Comparison of ENCODE assay signal across 8 cellular contexts in the genomic region with DNA sequence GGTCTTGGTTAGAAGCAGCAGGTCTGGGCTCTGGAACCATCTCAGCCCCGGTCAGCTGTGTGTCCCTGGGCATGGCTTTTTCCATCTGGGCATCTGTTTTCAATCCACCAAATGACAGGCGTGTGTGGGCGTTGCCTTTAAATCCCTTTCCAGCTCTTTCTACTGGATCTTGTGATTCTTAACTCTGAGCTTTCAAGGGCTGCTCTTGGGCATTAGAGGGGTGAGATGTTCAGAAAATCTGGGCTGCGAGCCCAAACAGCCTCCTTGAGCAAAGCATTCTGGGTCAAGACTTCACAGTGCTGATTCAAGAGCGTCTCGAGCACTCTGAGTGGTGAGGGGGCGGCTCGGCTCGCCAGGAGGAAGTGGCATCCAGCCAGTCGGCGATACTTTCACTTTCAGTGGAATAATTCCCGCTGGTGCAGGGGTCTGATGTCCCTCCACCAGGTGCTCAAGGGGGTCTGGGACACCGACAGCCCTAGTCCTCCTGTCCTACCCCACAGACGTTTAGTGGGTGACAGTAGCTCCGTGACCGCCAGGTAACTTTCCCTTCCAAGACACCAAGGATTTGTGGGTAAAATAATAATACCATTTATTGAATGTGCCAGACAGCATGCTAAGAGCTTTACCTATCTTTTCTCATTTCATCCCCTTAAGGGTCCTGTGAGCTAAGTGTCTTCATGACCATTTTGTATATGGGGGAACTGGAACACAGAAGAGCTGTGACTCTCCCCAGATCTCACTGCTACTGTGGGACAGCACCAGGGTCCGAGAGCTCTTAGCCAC.
DNase-seq lines count a peak whose midpoint lies in the region; ATAC-seq and TF ChIP-seq lines count a peak whose summit lies in the region.

No MANE protein-coding gene starts in this region.

- peak; percentile 89 for DNase-seq in CD1c-positive myeloid dendritic cell (ENCODE audit: extremely low spot score)
- DNase-seq in HS-5 (ENCODE audit: low read depth): peak; percentile 71
- no peak for DNase-seq in SK-N-MC (ENCODE audit: low read depth, low spot score)
- peak; percentile 76 for DNase-seq in activated naive CD8-positive, alpha-beta T cell treated with anti-CD3 and anti-CD28 coated beads, Interleukin-2, amount 10 ng/mL, durations not matched to agents 7 days and 5 days
- DNase-seq in heart right ventricle: peak; percentile 80 to 84
- peak; percentile 92 for DNase-seq in sciatic nerve (ENCODE audit: low spot score)
- no peak for DNase-seq in NCI-H446 treated with DMSO at 0.1 percent for 48 hours (lab: John Stamatoyannopoulos, UW)

- intact Hi-C loops in heart right ventricle (cut with DNase I): loop anchor here in 1 of 10 donors (10.0 kb wide), 1 partner anchor 118 kb away; a partner anchor contains a TSS
- intact Hi-C loops in sciatic nerve (cut with DNase I): no loop called here

- 9 to 10% methylated on average over 17 of the region's 17 CpGs for WGBS in heart right ventricle, 2 donors

- peaks cover 0 to 71% (median 38%) of the 10 kb centered on the region in 9 donors for H3K4me1 ChIP-seq in heart right ventricle

- no peaks in the 10 kb centered on the region for H3K27me3 Mint-ChIP-seq in activated naive CD8-positive, alpha-beta T cell treated with anti-CD3 and anti-CD28 coated beads, Interleukin-2, amount 10 ng/mL, durations not matched to agents 7 days and 5 days

- H3K27ac Mint-ChIP-seq in activated naive CD8-positive, alpha-beta T cell treated with anti-CD3 and anti-CD28 coated beads, Interleukin-2, amount 10 ng/mL, durations not matched to agents 7 days and 5 days: peak overlapping the region; percentile 96

- H3K36me3 ChIP-seq in SK-N-MC (ENCODE audit: insufficient read depth, low read length): no peaks in the 10 kb centered on the region
- peaks cover 0 to 31% (median 0%) of the 10 kb centered on the region in 9 donors for H3K36me3 ChIP-seq in heart right ventricle

- POLR2A ChIA-PET in activated naive CD8-positive, alpha-beta T cell treated with anti-CD3 and anti-CD28 coated beads, Interleukin-2, amount 10 ng/mL, durations not matched to agents 7 days and 5 days (lab: Charles Lee): interaction anchor here (0.6 to 2.6 kb wide), 13 partner anchors 8 to 272 kb away, joined by 3 to 13 read pairs (median 4); a partner anchor contains a TSS

- no peak overlapping the region for H3K9ac ChIP-seq in SK-N-MC (ENCODE audit: insufficient read length)

- peaks cover 55% of the 10 kb centered on the region for H3K36me3 Mint-ChIP-seq in activated naive CD8-positive, alpha-beta T cell treated with anti-CD3 and anti-CD28 coated beads, Interleukin-2, amount 10 ng/mL, durations not matched to agents 7 days and 5 days

- H3K4me3 ChIP-seq in SK-N-MC (peak overlapping the region; percentile 79), heart right ventricle (peak overlapping the region in 9 of 10 donors; percentile 14 to 64 (median 58))

- no peaks in the 10 kb centered on the region for H3K9me3 Mint-ChIP-seq in activated naive CD8-positive, alpha-beta T cell treated with anti-CD3 and anti-CD28 coated beads, Interleukin-2, amount 10 ng/mL, durations not matched to agents 7 days and 5 days

- H3K27ac ChIP-seq in SK-N-MC: no peak overlapping the region
- peak overlapping the region; percentile 8 to 94 (median 85) for H3K27ac ChIP-seq in heart right ventricle

- no peaks in the 10 kb centered on the region for H3K27me3 ChIP-seq in heart right ventricle

- H3K4me3 Mint-ChIP-seq in activated naive CD8-positive, alpha-beta T cell treated with anti-CD3 and anti-CD28 coated beads, Interleukin-2, amount 10 ng/mL, durations not matched to agents 7 days and 5 days: peak overlapping the region; percentile 90

- no peak for TF ChIP-seq CTCF in heart right ventricle (IDR thresholded peaks at IDR 0.05)

- peak; percentile 59 for ATAC-seq in GM19463 (IDR thresholded peaks at IDR 0.05; ENCODE audit: unreplicated experiment)
- peak; percentile 88 for ATAC-seq in activated naive CD8-positive, alpha-beta T cell treated with anti-CD3 and anti-CD28 coated beads, Interleukin-2, amount 10 ng/mL, durations not matched to agents 7 days and 5 days (ENCODE audit: low read depth)
- ATAC-seq in heart right ventricle: peak; percentile 78 to 92 (median 86)
- ATAC-seq in sciatic nerve: peak; percentile 94

- H3K4me1 Mint-ChIP-seq in activated naive CD8-positive, alpha-beta T cell treated with anti-CD3 and anti-CD28 coated beads, Interleukin-2, amount 10 ng/mL, durations not matched to agents 7 days and 5 days: peaks cover 39% of the 10 kb centered on the region

- H3K9me3 ChIP-seq in SK-N-MC (ENCODE audit: low read depth, low read length): no peaks in the 10 kb centered on the region
- H3K9me3 ChIP-seq in heart right ventricle: no peaks in the 10 kb centered on the region

Comparison
In these comparisons a context has a peak if more than half of its experiments do, and no peak if none do; other contexts are left out.
1. DNase-seq: peak in CD1c-positive myeloid dendritic cell (single experiment), HS-5 (single experiment), activated naive CD8-positive, alpha-beta T cell treated with anti-CD3 and anti-CD28 coated beads, Interleukin-2, amount 10 ng/mL, durations not matched to agents 7 days and 5 days (single experiment), heart right ventricle (2 of 2) and sciatic nerve (single experiment); none in SK-N-MC (single experiment) and NCI-H446 treated with DMSO at 0.1 percent for 48 hours (single experiment).
2. Peak in every context shown above with its lines, with median percentiles within 50 percentile points of each other: ATAC-seq.